8 cellular contexts compared by ENCODE assay signal in the genomic region with DNA sequence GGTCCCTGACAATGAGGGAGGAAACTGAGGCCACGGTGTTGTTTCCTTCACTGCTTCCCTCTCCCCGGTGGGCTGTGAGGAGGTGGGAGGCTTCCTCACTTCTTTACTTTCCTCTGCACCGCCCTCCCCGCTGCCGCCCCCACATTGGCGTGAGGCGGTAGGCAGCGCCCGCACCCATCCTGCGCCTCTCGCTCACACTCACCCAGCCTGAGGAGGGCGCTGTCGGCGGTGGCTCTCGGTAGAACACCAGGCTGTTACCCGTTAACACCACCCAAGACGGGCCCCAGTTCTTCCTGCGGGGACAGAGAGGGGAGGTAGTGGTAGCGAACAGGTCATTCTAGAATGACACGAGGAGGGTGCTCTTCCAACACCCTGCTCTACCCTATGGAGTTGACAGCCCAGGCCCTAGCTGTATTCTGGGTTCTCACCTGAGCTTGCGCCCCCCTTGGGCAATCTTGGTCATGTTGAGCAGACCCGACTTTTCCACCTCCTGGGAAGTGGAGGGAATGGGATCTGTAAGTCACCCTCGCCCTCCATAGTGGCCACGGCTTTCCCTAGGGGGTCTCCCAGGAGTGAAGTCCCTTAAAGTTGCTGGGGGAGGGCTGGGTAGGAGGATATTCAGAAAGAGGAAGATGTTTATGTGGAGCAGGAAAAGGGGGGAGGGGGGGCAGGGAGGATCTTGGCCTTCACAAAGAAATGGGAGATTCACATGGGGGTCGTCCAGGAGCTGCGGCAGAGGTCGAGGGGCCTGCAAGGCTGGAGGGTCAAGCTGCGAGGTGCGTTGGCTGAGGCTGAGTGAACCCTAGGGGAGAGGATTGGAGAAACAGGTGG. TPM values are rescaled to one million over a fixed set of nuclear protein-coding genes. Genes with fewer than 3 reads are reported as not detected.
DNase-seq lines count a peak whose midpoint lies in the region; ATAC-seq lines count a peak whose summit lies in the region.

No MANE protein-coding gene starts in this region.

- peak; percentile 54 for DNase-seq in NCI-H69 (lab: John Stamatoyannopoulos, UW)
- DNase-seq in activated naive CD4-positive, alpha-beta T cell treated with anti-CD3 and anti-CD28 coated beads, Interleukin-2, amount 50 U/mL, for 72 hours (ENCODE audit: low spot score in 2 of 2): peak; percentile 80 to 88
- DNase-seq in left colon: peak in 1 of 2 donors; percentile 61
- peak; percentile 57 for DNase-seq in stimulated activated CD8-positive, alpha-beta memory T cell treated with anti-CD3 and anti-CD28 coated beads, Interleukin-12 subunit alpha, Interleukin-12 subunit beta, amount 100 ng/mL, for 4 hours (ENCODE audit: low read depth)
- no peak for DNase-seq in ecto neural progenitor cell (ENCODE audit: low spot score)
- no peak for DNase-seq in C1 segment of cervical spinal cord (lab: John Stamatoyannopoulos, UW)
- no peak for DNase-seq in RPMI8226

- peak; percentile 47 for ATAC-seq in GM19351 (IDR thresholded peaks at IDR 0.05; ENCODE audit: unreplicated experiment)
- ATAC-seq in activated naive CD4-positive, alpha-beta T cell treated with anti-CD3 and anti-CD28 coated beads, Interleukin-2, amount 50 U/mL, for 72 hours: peak; percentile 30 to 73
- ATAC-seq in left colon: peak; percentile 5

- H3K27ac Mint-ChIP-seq in activated naive CD4-positive, alpha-beta T cell treated with anti-CD3 and anti-CD28 coated beads, Interleukin-2, amount 50 U/mL, for 72 hours: peak overlapping the region; percentile 98

- H3K9me3 Mint-ChIP-seq in activated naive CD4-positive, alpha-beta T cell treated with anti-CD3 and anti-CD28 coated beads, Interleukin-2, amount 50 U/mL, for 72 hours: no peaks in the 10 kb centered on the region

- H3K36me3 Mint-ChIP-seq in activated naive CD4-positive, alpha-beta T cell treated with anti-CD3 and anti-CD28 coated beads, Interleukin-2, amount 50 U/mL, for 72 hours: peaks cover 34 to 55% of the 10 kb centered on the region in 2 donors

- intact Hi-C loops in left colon (cut with DNase I, micrococcal nuclease): no loop called here

RNA-seq across cellular contexts. Expression of a gene that starts 3.3 kb away (rescaled TPM):
- total RNA-seq in activated naive CD4-positive, alpha-beta T cell treated with anti-CD3 and anti-CD28 coated beads, Interleukin-2, amount 50 U/mL, for 72 hours: 100 to 1,000 TPM; 151 to 195 TPM
- total RNA-seq in left colon: 10 to 100 TPM in 1 of 2 donors, 1 to 10 TPM in 1; 6.4 to 11.4 TPM

RNA-seq across cellular contexts. Expression of a gene that starts 11.5 kb away (rescaled TPM):
- 100 to 1,000 TPM; 267 to 292 TPM for total RNA-seq in activated naive CD4-positive, alpha-beta T cell treated with anti-CD3 and anti-CD28 coated beads, Interleukin-2, amount 50 U/mL, for 72 hours
- total RNA-seq in left colon: 100 to 1,000 TPM in 1 of 2 donors, 10 to 100 TPM in 1; 89.3 to 125 TPM

RNA-seq across cellular contexts. Expression of a gene that starts 16.8 kb away (rescaled TPM):
- under 1 TPM in 1 of 2 donors, not detected in 1; 0.49 TPM for total RNA-seq in activated naive CD4-positive, alpha-beta T cell treated with anti-CD3 and anti-CD28 coated beads, Interleukin-2, amount 50 U/mL, for 72 hours
- 1 to 10 TPM; 1.8 to 1.9 TPM for total RNA-seq in left colon

RNA-seq across cellular contexts. Expression of a gene that starts 21.3 kb away (rescaled TPM):
- total RNA-seq in activated naive CD4-positive, alpha-beta T cell treated with anti-CD3 and anti-CD28 coated beads, Interleukin-2, amount 50 U/mL, for 72 hours: under 1 TPM; 0.18 to 0.23 TPM
- not detected for total RNA-seq in left colon

RNA-seq across cellular contexts. Expression of a gene that starts 41.8 kb away (rescaled TPM):
- total RNA-seq in activated naive CD4-positive, alpha-beta T cell treated with anti-CD3 and anti-CD28 coated beads, Interleukin-2, amount 50 U/mL, for 72 hours: not detected
- not detected for total RNA-seq in left colon

Comparison
In these comparisons a context has a peak if more than half of its experiments do, and no peak if none do; other contexts are left out.
1. DNase-seq: peak in NCI-H69 (single experiment), activated naive CD4-positive, alpha-beta T cell treated with anti-CD3 and anti-CD28 coated beads, Interleukin-2, amount 50 U/mL, for 72 hours (2 of 2) and stimulated activated CD8-positive, alpha-beta memory T cell treated with anti-CD3 and anti-CD28 coated beads, Interleukin-12 subunit alpha, Interleukin-12 subunit beta, amount 100 ng/mL, for 4 hours (single experiment); none in ecto neural progenitor cell (single experiment), C1 segment of cervical spinal cord (0 of 14) and RPMI8226 (single experiment).
2. RNA of a gene that starts 3.3 kb away (total RNA-seq): 151 to 195 TPM in activated naive CD4-positive, alpha-beta T cell treated with anti-CD3 and anti-CD28 coated beads, Interleukin-2, amount 50 U/mL, for 72 hours; 6.4 to 11.4 TPM in left colon; every median in the first group is over 10 times any median in the second.
3. Peak in every context shown above with its lines, with median percentiles within 50 percentile points of each other: ATAC-seq.